Comparison of ENCODE assay signal across 21 cellular contexts in the genomic region with DNA sequence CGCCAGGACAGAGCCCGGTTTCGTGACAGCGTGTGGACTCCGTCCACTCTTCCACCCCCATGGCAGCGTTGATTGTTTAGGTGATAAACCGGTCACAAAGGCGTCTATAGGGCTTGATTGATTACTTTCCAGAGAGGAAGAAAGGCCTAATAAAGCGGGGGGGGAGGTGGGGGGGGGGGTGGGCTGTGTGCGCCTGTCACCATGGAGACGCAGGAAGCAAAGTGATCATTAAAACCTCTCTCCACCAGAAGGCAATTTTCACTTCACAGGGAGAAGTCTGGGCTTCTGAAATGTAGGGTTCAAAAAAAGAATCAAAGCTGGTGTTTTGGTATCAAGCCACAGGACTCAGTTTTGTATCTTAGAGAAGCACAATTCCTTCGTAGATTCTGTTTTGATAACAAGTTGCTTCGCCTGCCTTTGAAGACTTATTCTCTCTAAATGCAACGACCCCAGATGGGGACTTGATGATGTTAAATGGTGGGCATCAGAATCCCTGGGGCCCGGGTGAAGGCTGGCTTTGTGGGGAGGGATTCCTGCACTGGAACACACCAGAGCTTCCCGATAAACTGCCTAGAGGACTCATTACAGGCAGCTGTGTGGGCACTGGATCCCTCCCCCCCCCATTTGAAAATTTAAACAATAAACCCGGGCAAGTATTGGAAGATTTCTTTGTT. TPM values are rescaled to one million over a fixed set of nuclear protein-coding genes. Genes with fewer than 3 reads are reported as not detected.
DNase-seq lines count a peak whose midpoint lies in the region; FAIRE-seq and TF ChIP-seq lines count a peak whose summit lies in the region.
"Had no signal": no experiment of that assay in that cellular context is flagged by ENCODE, and none has a peak within 500 bp of the region (broad histone marks: within the 10 kb centered on the region; RNA-seq: fewer than 3 reads in every experiment).

No MANE protein-coding gene starts in this region.

- H3K36me3 ChIP-seq in HUES64 (ENCODE audit: insufficient read depth, low read length), result no peaks in the 10 kb centered on the region

- H3K4me1 ChIP-seq in HUES64 (ENCODE audit: insufficient read depth, low read length), result no peaks in the 10 kb centered on the region

- peaks cover 4% of the 10 kb centered on the region for H3K36me3 Mint-ChIP-seq in brain
- H3K36me3 Mint-ChIP-seq: activated CD4-positive, alpha-beta memory T cell treated with anti-CD3 and anti-CD28 coated beads for 36 hours; activated naive CD8-positive, alpha-beta T cell; stimulated activated memory B cell treated with anti-CD40 and anti-IgM and Interleukin-4, amounts not matched to agents 10 μg/mL and 1 μg/mL and 100 μg/mL, for 72 hours had no signal

- H3K9me3 Mint-ChIP-seq in brain, result no peaks in the 10 kb centered on the region
- H3K9me3 Mint-ChIP-seq: activated CD4-positive, alpha-beta memory T cell treated with anti-CD3 and anti-CD28 coated beads for 36 hours; activated T-cell treated with anti-CD3 and anti-CD28 coated beads, Interleukin-2, amount 50 U/mL, for 24 hours; dendritic cell treated with granulocyte-macrophage colony-stimulating factor and Interleukin-4, amounts not matched to agents 40 ng/mL and 50 ng/mL, for 4 days; stimulated activated memory B cell treated with anti-CD40 and anti-IgM and Interleukin-4, amounts not matched to agents 10 μg/mL and 1 μg/mL and 100 μg/mL, for 72 hours had no signal

- H3K4me1 Mint-ChIP-seq in brain, result peaks cover 35% of the 10 kb centered on the region
- H3K4me1 Mint-ChIP-seq: stimulated activated memory B cell treated with anti-CD40 and anti-IgM and Interleukin-4, amounts not matched to agents 10 μg/mL and 1 μg/mL and 100 μg/mL, for 72 hours had no signal

- WGBS in HUES64, result 67% methylated on average over 13 of the region's 17 CpGs

- H3K9me3 ChIP-seq in HUES64 (ENCODE audit: insufficient read depth, low read depth, low read length), result peaks cover 6% of the 10 kb centered on the region; the same call in 1 of the 2 replicates
- H3K9me3 ChIP-seq: body of pancreas, mucosa of descending colon had no signal

- peak overlapping the region; percentile 65 to 87 (median 82) for H3K4me3 Mint-ChIP-seq in brain
- H3K4me3 Mint-ChIP-seq: activated CD4-positive, alpha-beta memory T cell treated with anti-CD3 and anti-CD28 coated beads for 36 hours; activated naive CD8-positive, alpha-beta T cell; activated T-cell treated with anti-CD3 and anti-CD28 coated beads, Interleukin-2, amount 50 U/mL, for 24 hours; dendritic cell treated with granulocyte-macrophage colony-stimulating factor and Interleukin-4, amounts not matched to agents 40 ng/mL and 50 ng/mL, for 4 days; stimulated activated memory B cell treated with anti-CD40 and anti-IgM and Interleukin-4, amounts not matched to agents 10 μg/mL and 1 μg/mL and 100 μg/mL, for 72 hours had no signal

- no peak for FAIRE-seq in GM12892 (lab: Jason Lieb, UNC)
- FAIRE-seq: kidney had no signal

- peak overlapping the region; percentile 37 for H3K4me3 ChIP-seq in HUES64 (ENCODE audit: low read length)
- H3K4me3 ChIP-seq: body of pancreas, mucosa of descending colon had no signal

- TF ChIP-seq CTCF in brain (conservative IDR thresholded peaks at IDR 0.05), result no peak

- peak overlapping the region; percentile 28 to 88 (median 73) for H3K27ac Mint-ChIP-seq in brain
- H3K27ac Mint-ChIP-seq: activated CD4-positive, alpha-beta memory T cell treated with anti-CD3 and anti-CD28 coated beads for 36 hours; activated naive CD8-positive, alpha-beta T cell; activated T-cell treated with anti-CD3 and anti-CD28 coated beads, Interleukin-2, amount 50 U/mL, for 24 hours; dendritic cell treated with granulocyte-macrophage colony-stimulating factor and Interleukin-4, amounts not matched to agents 40 ng/mL and 50 ng/mL, for 4 days; stimulated activated memory B cell treated with anti-CD40 and anti-IgM and Interleukin-4, amounts not matched to agents 10 μg/mL and 1 μg/mL and 100 μg/mL, for 72 hours had no signal

- TF ChIP-seq POLR2A in GM12892 (IDR thresholded peaks at IDR 0.05; ENCODE audit: low read depth, low read length), result no peak

- H3K27me3 Mint-ChIP-seq in brain, result peaks cover 53% of the 10 kb centered on the region

- 0 out of 2 replicates have a peak overlapping the region, but pooled peaks have one; percentile 47 for H3K9ac ChIP-seq in HUES64 (ENCODE audit: low read depth, low read length)

- DNase-seq in inferior parietal cortex (ENCODE audit: extremely low spot score) (peak; percentile 58), retina (peak; percentile 50), EL (no peak), NAMALWA (ENCODE audit: low spot score) (no peak), COLO668 (lab: John Stamatoyannopoulos, UW; ENCODE audit: unreplicated experiment) (no peak), GM12892 (ENCODE audit: insufficient read length) (no peak)
- DNase-seq: activated CD4-positive, alpha-beta memory T cell treated with anti-CD3 and anti-CD28 coated beads for 36 hours; activated T-cell treated with anti-CD3 and anti-CD28 coated beads, Interleukin-2, amount 50 U/mL, for 24 hours; body of pancreas; KG1; kidney; mucosa of descending colon; NCI-H226; T-helper 1 cell; trophoblast cell had no signal

- no peak overlapping the region for H3K27ac ChIP-seq in HUES64 (ENCODE audit: low read depth, low read length)
- H3K27ac ChIP-seq: body of pancreas, HL-60 had no signal

- peaks cover 86% of the 10 kb centered on the region for H3K27me3 ChIP-seq in HUES64 (ENCODE audit: insufficient read depth, low read length)
- H3K27me3 ChIP-seq: body of pancreas had no signal

RNA-seq across cellular contexts. Expression of a gene that starts 1.5 kb away (rescaled TPM):
- polyA plus RNA-seq in HUES64 (2013, experiment 1 of 2), result 1.1 TPM
- 2.1 TPM for polyA plus RNA-seq in HUES64 (2013, experiment 2 of 2)
- 28.5 TPM for polyA plus RNA-seq in brain (ENCODE audit: insufficient read depth, low read depth, low replicate concordance)
- polyA plus RNA-seq in GM12892 (2012; ENCODE audit: missing spikeins), result 0.42 TPM

Comparison
In these comparisons a context has a peak if more than half of its experiments do, and no peak if none do; other contexts are left out.
1. DNase-seq: peak in inferior parietal cortex (single experiment) and retina (single experiment); none in EL (single experiment), NAMALWA (single experiment), COLO668 (single experiment) and GM12892 (single experiment).